ENCODE assay signal across 1 cellular context in genomic region chr1:115755436-115756370, GRCh38.
TF ChIP-seq lines count a peak whose summit lies in the region.

No MANE protein-coding gene starts in this region.

TF ChIP-seq in GM23338, 12 proteins besides CTCF, POLR2A, EP300 and RAD21 (continued from another document):
- TF ChIP-seq, protein P1, sequence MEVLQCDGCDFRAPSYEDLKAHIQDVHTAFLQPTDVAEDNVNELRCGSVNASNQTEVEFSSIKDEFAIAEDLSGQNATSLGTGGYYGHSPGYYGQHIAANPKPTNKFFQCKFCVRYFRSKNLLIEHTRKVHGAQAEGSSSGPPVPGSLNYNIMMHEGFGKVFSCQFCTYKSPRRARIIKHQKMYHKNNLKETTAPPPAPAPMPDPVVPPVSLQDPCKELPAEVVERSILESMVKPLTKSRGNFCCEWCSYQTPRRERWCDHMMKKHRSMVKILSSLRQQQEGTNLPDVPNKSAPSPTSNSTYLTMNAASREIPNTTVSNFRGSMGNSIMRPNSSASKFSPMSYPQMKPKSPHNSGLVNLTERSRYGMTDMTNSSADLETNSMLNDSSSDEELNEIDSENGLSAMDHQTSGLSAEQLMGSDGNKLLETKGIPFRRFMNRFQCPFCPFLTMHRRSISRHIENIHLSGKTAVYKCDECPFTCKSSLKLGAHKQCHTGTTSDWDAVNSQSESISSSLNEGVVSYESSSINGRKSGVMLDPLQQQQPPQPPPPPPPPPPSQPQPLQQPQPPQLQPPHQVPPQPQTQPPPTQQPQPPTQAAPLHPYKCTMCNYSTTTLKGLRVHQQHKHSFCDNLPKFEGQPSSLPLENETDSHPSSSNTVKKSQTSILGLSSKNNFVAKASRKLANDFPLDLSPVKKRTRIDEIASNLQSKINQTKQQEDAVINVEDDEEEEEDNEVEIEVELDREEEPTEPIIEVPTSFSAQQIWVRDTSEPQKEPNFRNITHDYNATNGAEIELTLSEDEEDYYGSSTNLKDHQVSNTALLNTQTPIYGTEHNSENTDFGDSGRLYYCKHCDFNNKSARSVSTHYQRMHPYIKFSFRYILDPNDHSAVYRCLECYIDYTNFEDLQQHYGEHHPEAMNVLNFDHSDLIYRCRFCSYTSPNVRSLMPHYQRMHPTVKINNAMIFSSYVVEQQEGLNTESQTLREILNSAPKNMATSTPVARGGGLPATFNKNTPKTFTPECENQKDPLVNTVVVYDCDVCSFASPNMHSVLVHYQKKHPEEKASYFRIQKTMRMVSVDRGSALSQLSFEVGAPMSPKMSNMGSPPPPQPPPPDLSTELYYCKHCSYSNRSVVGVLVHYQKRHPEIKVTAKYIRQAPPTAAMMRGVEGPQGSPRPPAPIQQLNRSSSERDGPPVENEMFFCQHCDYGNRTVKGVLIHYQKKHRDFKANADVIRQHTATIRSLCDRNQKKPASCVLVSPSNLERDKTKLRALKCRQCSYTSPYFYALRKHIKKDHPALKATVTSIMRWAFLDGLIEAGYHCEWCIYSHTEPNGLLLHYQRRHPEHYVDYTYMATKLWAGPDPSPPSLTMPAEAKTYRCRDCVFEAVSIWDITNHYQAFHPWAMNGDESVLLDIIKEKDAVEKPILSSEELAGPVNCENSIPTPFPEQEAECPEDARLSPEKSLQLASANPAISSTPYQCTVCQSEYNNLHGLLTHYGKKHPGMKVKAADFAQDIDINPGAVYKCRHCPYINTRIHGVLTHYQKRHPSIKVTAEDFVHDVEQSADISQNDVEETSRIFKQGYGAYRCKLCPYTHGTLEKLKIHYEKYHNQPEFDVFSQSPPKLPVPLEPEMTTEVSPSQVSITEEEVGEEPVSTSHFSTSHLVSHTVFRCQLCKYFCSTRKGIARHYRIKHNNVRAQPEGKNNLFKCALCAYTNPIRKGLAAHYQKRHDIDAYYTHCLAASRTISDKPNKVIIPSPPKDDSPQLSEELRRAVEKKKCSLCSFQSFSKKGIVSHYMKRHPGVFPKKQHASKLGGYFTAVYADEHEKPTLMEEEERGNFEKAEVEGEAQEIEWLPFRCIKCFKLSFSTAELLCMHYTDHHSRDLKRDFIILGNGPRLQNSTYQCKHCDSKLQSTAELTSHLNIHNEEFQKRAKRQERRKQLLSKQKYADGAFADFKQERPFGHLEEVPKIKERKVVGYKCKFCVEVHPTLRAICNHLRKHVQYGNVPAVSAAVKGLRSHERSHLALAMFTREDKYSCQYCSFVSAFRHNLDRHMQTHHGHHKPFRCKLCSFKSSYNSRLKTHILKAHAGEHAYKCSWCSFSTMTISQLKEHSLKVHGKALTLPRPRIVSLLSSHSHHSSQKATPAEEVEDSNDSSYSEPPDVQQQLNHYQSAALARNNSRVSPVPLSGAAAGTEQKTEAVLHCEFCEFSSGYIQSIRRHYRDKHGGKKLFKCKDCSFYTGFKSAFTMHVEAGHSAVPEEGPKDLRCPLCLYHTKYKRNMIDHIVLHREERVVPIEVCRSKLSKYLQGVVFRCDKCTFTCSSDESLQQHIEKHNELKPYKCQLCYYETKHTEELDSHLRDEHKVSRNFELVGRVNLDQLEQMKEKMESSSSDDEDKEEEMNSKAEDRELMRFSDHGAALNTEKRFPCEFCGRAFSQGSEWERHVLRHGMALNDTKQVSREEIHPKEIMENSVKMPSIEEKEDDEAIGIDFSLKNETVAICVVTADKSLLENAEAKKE (CRISPR knock-in tag; IDR thresholded peaks at IDR 0.05) = no peak
- TF ChIP-seq ZNF331 (CRISPR knock-in tag; IDR thresholded peaks at IDR 0.05; ENCODE audit: low read depth) = no peak
